ENCODE assay signal across 7 cellular contexts in genomic region chr9:33287087-33287490, GRCh38. TPM values are rescaled to one million over a fixed set of nuclear protein-coding genes. Genes with fewer than 3 reads are reported as not detected.
DNase-seq lines count a peak whose midpoint lies in the region; ATAC-seq and TF ChIP-seq lines count a peak whose summit lies in the region.

No MANE protein-coding gene starts in this region.

- H3K27me3 ChIP-seq in smooth muscle cell (ENCODE audit: low read depth) = no peaks in the 10 kb centered on the region

- no peak for ATAC-seq in activated naive CD8-positive, alpha-beta T cell treated with anti-CD3 and anti-CD28 coated beads, Interleukin-2, amount 50 U/mL, for 24 hours
- no peak for ATAC-seq in HG03095 (IDR thresholded peaks at IDR 0.05; ENCODE audit: unreplicated experiment)

- no peaks in the 10 kb centered on the region for H3K9me3 Mint-ChIP-seq in activated naive CD8-positive, alpha-beta T cell treated with anti-CD3 and anti-CD28 coated beads, Interleukin-2, amount 50 U/mL, for 24 hours

- H3K27me3 Mint-ChIP-seq in activated naive CD8-positive, alpha-beta T cell treated with anti-CD3 and anti-CD28 coated beads, Interleukin-2, amount 50 U/mL, for 24 hours = peaks cover 3% of the 10 kb centered on the region

- no peak overlapping the region for H3K4me3 Mint-ChIP-seq in activated naive CD8-positive, alpha-beta T cell treated with anti-CD3 and anti-CD28 coated beads, Interleukin-2, amount 50 U/mL, for 24 hours

- H2AFZ ChIP-seq in smooth muscle cell (ENCODE audit: low read depth) = no peak overlapping the region

- peak overlapping the region; percentile 68 for H3K27ac Mint-ChIP-seq in activated naive CD8-positive, alpha-beta T cell treated with anti-CD3 and anti-CD28 coated beads, Interleukin-2, amount 50 U/mL, for 24 hours

- no peaks in the 10 kb centered on the region for H4K20me1 ChIP-seq in smooth muscle cell (ENCODE audit: low read depth)

- peaks cover 15% of the 10 kb centered on the region for H3K36me3 Mint-ChIP-seq in activated naive CD8-positive, alpha-beta T cell treated with anti-CD3 and anti-CD28 coated beads, Interleukin-2, amount 50 U/mL, for 24 hours (ENCODE audit: low read depth)

- no peak overlapping the region for H3K4me2 ChIP-seq in smooth muscle cell

- peaks cover 12% of the 10 kb centered on the region for H3K79me2 ChIP-seq in smooth muscle cell (ENCODE audit: low read depth)

- peaks cover 36% of the 10 kb centered on the region for H3K4me1 Mint-ChIP-seq in activated naive CD8-positive, alpha-beta T cell treated with anti-CD3 and anti-CD28 coated beads, Interleukin-2, amount 50 U/mL, for 24 hours

- peaks cover 3% of the 10 kb centered on the region for H3K36me3 ChIP-seq in smooth muscle cell (ENCODE audit: low read depth)

- no peaks in the 10 kb centered on the region for H3K9me3 ChIP-seq in smooth muscle cell (replicated peaks; ENCODE audit: low read depth)

- H3F3A ChIP-seq in smooth muscle cell (ENCODE audit: low read depth) = no peaks in the 10 kb centered on the region

- no peak overlapping the region for H3K4me3 ChIP-seq in smooth muscle cell

- TF ChIP-seq CTCF in LNCAP (IDR thresholded peaks at IDR 0.05) (peak; percentile 83), smooth muscle cell (IDR thresholded peaks at IDR 0.05; ENCODE audit: borderline replicate concordance, insufficient read depth, poor library complexity, severe bottlenecking) (peak; percentile 68)

- H3K27ac ChIP-seq in smooth muscle cell (ENCODE audit: low read depth) = peak overlapping the region; percentile 43

- DNase-seq in ELR (ENCODE audit: low read depth) = peak; percentile 82
- peak; percentile 84 for DNase-seq in RKO (ENCODE audit: low spot score)
- peak; percentile 39 for DNase-seq in activated naive CD8-positive, alpha-beta T cell treated with anti-CD3 and anti-CD28 coated beads, Interleukin-2, amount 50 U/mL, for 24 hours
- DNase-seq in hippocampal formation (lab: John Stamatoyannopoulos, UW) = peak; percentile 27 to 81
- no peak for DNase-seq in smooth muscle cell (lab: John Stamatoyannopoulos, UW; ENCODE audit: unreplicated experiment)

- peaks cover 2% of the 10 kb centered on the region for H3K4me1 ChIP-seq in smooth muscle cell (ENCODE audit: low read depth)

- no peak overlapping the region for H3K9ac ChIP-seq in smooth muscle cell (ENCODE audit: low read depth)

- 89% methylated on average over 4 of the region's 4 CpGs for WGBS in smooth muscle cell (ENCODE audit: low lambda C conversion rate)

RNA-seq across cellular contexts. Expression of gene NFX1, which starts 3.2 kb away (rescaled TPM):
- 19.3 and 20.5 TPM in 2 replicates for total RNA-seq in smooth muscle cell
- polyA plus RNA-seq in smooth muscle cell = 18.4 and 22.8 TPM in 2 replicates

RNA-seq across cellular contexts. Expression of gene CHMP5, which starts 22.2 kb away (rescaled TPM):
- total RNA-seq in smooth muscle cell = 112 and 124 TPM in 2 replicates
- polyA plus RNA-seq in smooth muscle cell = 85.9 and 99.3 TPM in 2 replicates

RNA-seq across cellular contexts. Expression of gene BAG1, which starts 22.6 kb away (rescaled TPM):
- total RNA-seq in smooth muscle cell = 34.1 and 39.9 TPM in 2 replicates
- polyA plus RNA-seq in smooth muscle cell = 43.3 and 56.4 TPM in 2 replicates

RNA-seq across cellular contexts. Expression of gene SPINK4, which starts 47.1 kb away (rescaled TPM):
- not detected in 2 replicates for total RNA-seq in smooth muscle cell
- polyA plus RNA-seq in smooth muscle cell = not detected in 2 replicates
